27 cellular contexts compared by ENCODE assay signal in genomic region chr3:186004671-186005070, GRCh38.
"Had no signal": no experiment of that assay in that cellular context is flagged by ENCODE, and none has a peak within 500 bp of the region (broad histone marks: within the 10 kb centered on the region; RNA-seq: fewer than 3 reads in every experiment).

No MANE protein-coding gene starts in this region.

- ATAC-seq: activated CD8-positive, alpha-beta T cell treated with anti-CD3 and anti-CD28 coated beads for 36 hours; activated T-cell treated with anti-CD3 and anti-CD28 coated beads, Interleukin-2, amount 50 U/mL, for 72 hours; activated T-helper 17 cell treated with anti-CD3 and anti-CD28 coated beads, Interleukin-2, amount 50 U/mL, for 72 hours; Right ventricle myocardium inferior had no signal

- DNase-seq: activated CD4-positive, alpha-beta T cell treated with anti-CD3 and anti-CD28 coated beads, Interleukin-2, amount 10 ng/mL, durations not matched to agents 24 days and 14 days; activated CD4-positive, alpha-beta T cell treated with anti-CD3 and anti-CD28 coated beads, Interleukin-2, amount 50 U/mL, for 4 hours; activated CD8-positive, alpha-beta T cell treated with anti-CD3 and anti-CD28 coated beads for 36 hours; activated effector memory CD4-positive, alpha-beta T cell treated with anti-CD3 and anti-CD28 coated beads, Interleukin-2, amount 50 U/mL, for 16 hours; activated naive CD4-positive, alpha-beta T cell; activated naive CD4-positive, alpha-beta T cell treated with anti-CD3 and anti-CD28 coated beads, Interleukin-2, amount 50 U/mL, for 16 hours; activated naive CD8-positive, alpha-beta T cell treated with anti-CD3 and anti-CD28 coated beads for 36 hours; activated T-cell treated with anti-CD3 and anti-CD28 coated beads, Interleukin-2, amount 50 U/mL, for 1 hour; activated T-cell treated with anti-CD3 and anti-CD28 coated beads, Interleukin-2, amount 50 U/mL, for 72 hours; amniotic stem cell; aorta; brain microvascular endothelial cell; Karpas-422; NCI-H1105; NCI-H1417 treated with DMSO at 0.1 percent for 48 hours; NCI-H1694 treated with DMSO at 0.1 percent for 48 hours; NCI-H2029; NCI-H510A; NCI-H526; NCI-H748 treated with DMSO at 0.1 percent for 48 hours; PC-9; SIG-M5 had no signal

- H3K4me1 Mint-ChIP-seq: activated CD4-positive, alpha-beta T cell treated with anti-CD3 and anti-CD28 coated beads, Interleukin-2, amount 10 ng/mL, durations not matched to agents 24 days and 14 days; activated T-helper 17 cell treated with anti-CD3 and anti-CD28 coated beads, Interleukin-2, amount 50 U/mL, for 72 hours; central memory CD8-positive, alpha-beta T cell had no signal

- H3K27ac ChIP-seq: brain microvascular endothelial cell, PC-9, RWPE1 had no signal

- H3K4me3 Mint-ChIP-seq: activated CD4-positive, alpha-beta T cell treated with anti-CD3 and anti-CD28 coated beads, Interleukin-2, amount 10 ng/mL, durations not matched to agents 24 days and 14 days; activated CD8-positive, alpha-beta T cell treated with anti-CD3 and anti-CD28 coated beads for 36 hours; activated naive CD8-positive, alpha-beta T cell treated with anti-CD3 and anti-CD28 coated beads for 36 hours; activated T-cell treated with anti-CD3 and anti-CD28 coated beads, Interleukin-2, amount 50 U/mL, for 72 hours; activated T-helper 17 cell treated with anti-CD3 and anti-CD28 coated beads, Interleukin-2, amount 50 U/mL, for 72 hours; central memory CD8-positive, alpha-beta T cell; T-helper 2 cell treated with Interferon-gamma antibody and Interleukin-4, amounts not matched to agents 5 μg/mL and 100 μg/mL, for 36 hours had no signal

- H3K27ac Mint-ChIP-seq: activated CD4-positive, alpha-beta T cell treated with anti-CD3 and anti-CD28 coated beads, Interleukin-2, amount 10 ng/mL, durations not matched to agents 24 days and 14 days; activated CD8-positive, alpha-beta T cell treated with anti-CD3 and anti-CD28 coated beads for 36 hours; activated naive CD8-positive, alpha-beta T cell treated with anti-CD3 and anti-CD28 coated beads for 36 hours; activated T-cell treated with anti-CD3 and anti-CD28 coated beads, Interleukin-2, amount 50 U/mL, for 72 hours; activated T-helper 17 cell treated with anti-CD3 and anti-CD28 coated beads, Interleukin-2, amount 50 U/mL, for 72 hours; T-helper 2 cell treated with Interferon-gamma antibody and Interleukin-4, amounts not matched to agents 5 μg/mL and 100 μg/mL, for 36 hours had no signal

- H3K36me3 Mint-ChIP-seq: activated naive CD8-positive, alpha-beta T cell treated with anti-CD3 and anti-CD28 coated beads for 36 hours had no signal
